Comparison of ENCODE assay signal across 1 cellular context in genomic region chr5:151618907-151619306, GRCh38.
TF ChIP-seq lines count a peak whose summit lies in the region.

No MANE protein-coding gene starts in this region.

TF ChIP-seq in GM12878, 131 proteins besides CTCF, POLR2A, EP300 and RAD21:
- no peak for TF ChIP-seq NFYA (IDR thresholded peaks at IDR 0.05; ENCODE audit: borderline replicate concordance, low read depth, low read length)
- peak; percentile 90 for TF ChIP-seq PKNOX1 (IDR thresholded peaks at IDR 0.05)
